13 cellular contexts compared by ENCODE assay signal in genomic region chr2:8536686-8537571, GRCh38.
DNase-seq lines count a peak whose midpoint lies in the region; ATAC-seq and TF ChIP-seq lines count a peak whose summit lies in the region.
"Had no signal": no experiment of that assay in that cellular context is flagged by ENCODE, and none has a peak within 500 bp of the region (broad histone marks: within the 10 kb centered on the region; RNA-seq: fewer than 3 reads in every experiment).

No MANE protein-coding gene starts in this region.

- DNase-seq in CD4-positive, CD25-positive, alpha-beta regulatory T cell, result no peak
- peak; percentile 11 for DNase-seq in M059J (ENCODE audit: low read depth)
- DNase-seq in NCI-H345 treated with DMSO at 0.1 percent for 48 hours (lab: John Stamatoyannopoulos, UW; ENCODE audit: unreplicated experiment), result no peak
- no peak for DNase-seq in SIG-M5 (lab: John Stamatoyannopoulos, UW)
- no peak for DNase-seq in NCI-H2227 (lab: John Stamatoyannopoulos, UW; ENCODE audit: unreplicated experiment)
- DNase-seq: NCI-H526 treated with DMSO at 0.1 percent for 48 hours; stimulated activated CD4-positive, alpha-beta T cell treated with anti-CD3 and anti-CD28 coated beads, Interleukin-15, amount 100 ng/mL, for 24 hours had no signal

- H3K36me3 ChIP-seq in CD4-positive, CD25-positive, alpha-beta regulatory T cell (ENCODE audit: control insufficient read depth, insufficient read depth, low read length), result no peaks in the 10 kb centered on the region
- H3K36me3 ChIP-seq in neutrophil, result no peaks in the 10 kb centered on the region
- H3K36me3 ChIP-seq: stomach had no signal

- H3K9me3 ChIP-seq in CD4-positive, CD25-positive, alpha-beta regulatory T cell (ENCODE audit: control insufficient read depth in 2 of 2, low read length in 2 of 2), result peaks cover 0 to 1% of the 10 kb centered on the region in 2 experiments
- H3K9me3 ChIP-seq in neutrophil, result no peaks in the 10 kb centered on the region

- TF ChIP-seq CTCF in neutrophil (IDR thresholded peaks at IDR 0.05), result no peak

- H3K4me3 Mint-ChIP-seq in CD4-positive, CD25-positive, alpha-beta regulatory T cell, result no peak overlapping the region
- H3K4me3 Mint-ChIP-seq: naive thymus-derived CD4-positive, alpha-beta T cell had no signal

- peaks cover 0 to 35% (median 11%) of the 10 kb centered on the region in 4 donors for H3K4me1 Mint-ChIP-seq in CD4-positive, CD25-positive, alpha-beta regulatory T cell

- H3K27me3 Mint-ChIP-seq in CD4-positive, CD25-positive, alpha-beta regulatory T cell, result no peaks in the 10 kb centered on the region
- H3K27me3 Mint-ChIP-seq: naive thymus-derived CD4-positive, alpha-beta T cell had no signal

- H3K27ac ChIP-seq in CD4-positive, CD25-positive, alpha-beta regulatory T cell (ENCODE audit: insufficient read depth, low read length, poor library complexity, severe bottlenecking), result no peak overlapping the region
- peak overlapping the region; percentile 91 for H3K27ac ChIP-seq in angular gyrus (ENCODE audit: low read depth, low read length)
- peak overlapping the region; percentile 2 for H3K27ac ChIP-seq in neutrophil
- H3K27ac ChIP-seq: epithelial cell of prostate had no signal

- no peaks in the 10 kb centered on the region for H3K36me3 Mint-ChIP-seq in CD4-positive, CD25-positive, alpha-beta regulatory T cell

- ATAC-seq in CD4-positive, CD25-positive, alpha-beta regulatory T cell (ENCODE audit: low read depth in 2 of 2), result no peak
- no peak for ATAC-seq in HG02623 (IDR thresholded peaks at IDR 0.05; ENCODE audit: unreplicated experiment)
- ATAC-seq: naive thymus-derived CD4-positive, alpha-beta T cell had no signal

- no peaks in the 10 kb centered on the region for H3K27me3 ChIP-seq in CD4-positive, CD25-positive, alpha-beta regulatory T cell (ENCODE audit: control insufficient read depth, insufficient read depth, low read length)
- H3K27me3 ChIP-seq in neutrophil, result no peaks in the 10 kb centered on the region
- H3K27me3 ChIP-seq: stomach had no signal

- peak overlapping the region in 2 of 3 donors; percentile 65 to 78 for H3K27ac Mint-ChIP-seq in CD4-positive, CD25-positive, alpha-beta regulatory T cell

- peaks cover 15% of the 10 kb centered on the region for H3K4me1 ChIP-seq in CD4-positive, CD25-positive, alpha-beta regulatory T cell (ENCODE audit: control insufficient read depth, insufficient read depth, low read length, poor library complexity, severe bottlenecking)
- H3K4me1 ChIP-seq in neutrophil (ENCODE audit: control insufficient read depth in 1 of 2, insufficient read depth in 1 of 2, low read depth in 1 of 2, low read length in 1 of 2), result peaks cover 65 to 67% of the 10 kb centered on the region in 2 experiments

- H3K9me3 Mint-ChIP-seq in CD4-positive, CD25-positive, alpha-beta regulatory T cell, result peaks cover 0 to 10% (median 1%) of the 10 kb centered on the region in 7 donors

- no peak overlapping the region for H3K4me3 ChIP-seq in CD4-positive, CD25-positive, alpha-beta regulatory T cell (ENCODE audit: low read depth, low read length)
- no peak overlapping the region for H3K4me3 ChIP-seq in neutrophil (ENCODE audit: low read depth in 1 of 2, low read length in 1 of 2)
- H3K4me3 ChIP-seq: stomach had no signal
